Comparison of ENCODE assay signal across 15 cellular contexts in genomic region chrX:41184312-41184711, GRCh38.
DNase-seq lines count a peak whose midpoint lies in the region; ATAC-seq and TF ChIP-seq lines count a peak whose summit lies in the region.
"Had no signal": no experiment of that assay in that cellular context is flagged by ENCODE, and none has a peak within 500 bp of the region (broad histone marks: within the 10 kb centered on the region; RNA-seq: fewer than 3 reads in every experiment).

No MANE protein-coding gene starts in this region.

- H2AK9ac ChIP-seq in IMR-90 (replicated peaks; ENCODE audit: low read depth, low read length, poor library complexity) = no peak overlapping the region

- H3K27me3 ChIP-seq in IMR-90 (ENCODE audit: control insufficient read depth, insufficient read depth, low read length) (no peaks in the 10 kb centered on the region), uterus (no peaks in the 10 kb centered on the region)
- H3K27me3 ChIP-seq: breast epithelium, heart right ventricle, left lung, neutrophil had no signal

- H4K91ac ChIP-seq in IMR-90 (ENCODE audit: insufficient read depth, low read depth, low read length) = no peak overlapping the region

- in situ Hi-C loops in IMR-90 (cut with MboI; ENCODE audit: low sequenced_read_pairs) = no loop called here

- H3K9me1 ChIP-seq in IMR-90 (ENCODE audit: insufficient read depth, low read length) = no peaks in the 10 kb centered on the region

- H3K23ac ChIP-seq in IMR-90 (ENCODE audit: low read depth, low read length) = no peak overlapping the region

- H3K36me3 ChIP-seq in IMR-90 (ENCODE audit: control insufficient read depth, insufficient read depth, low read length) (peaks cover 15% of the 10 kb centered on the region), uterus (no peaks in the 10 kb centered on the region)

- H3K4ac ChIP-seq in IMR-90 (ENCODE audit: low read depth, low read length) = no peak overlapping the region

- peak; percentile 39 for ATAC-seq in Right ventricle myocardium superior (ENCODE audit: poor library complexity)
- ATAC-seq in Right ventricle myocardium inferior = no peak
- peak; percentile 62 for ATAC-seq in GM21529 (IDR thresholded peaks at IDR 0.05; ENCODE audit: unreplicated experiment)
- ATAC-seq in IMR-90 (ENCODE audit: low read depth) = no peak
- ATAC-seq: left lung had no signal

- intact Hi-C loops in Right ventricle myocardium superior (cut with DNase I) = no loop called here
- intact Hi-C loops in Right ventricle myocardium inferior (cut with DNase I) = no loop called here
- intact Hi-C loops in IMR-90 (cut with micrococcal nuclease) = no loop called here
- intact Hi-C loops in uterus (cut with DNase I; ENCODE audit: low total_unique reads) = no loop called here

- no CpG with 5 or more reads among the region's 3 CpGs for WGBS in IMR-90 (ENCODE audit: extremely low coverage in 2 of 2, insufficient read length in 1 of 2), 2 experiments

- TF ChIP-seq CTCF in IMR-90 (conservative IDR thresholded peaks at IDR 0.05; ENCODE audit: low read depth, low read length) = no peak
- TF ChIP-seq CTCF in uterus (IDR thresholded peaks at IDR 0.05) = no peak

- dilution Hi-C loops in IMR-90 (cut with HindIII; ENCODE audit: low sequenced_read_pairs, unreplicated experiment) = no loop called here

- CTCF ChIA-PET in IMR-90 (lab: Yijun Ruan, JAX) = no interaction called here

- TF ChIP-seq POLR2A in IMR-90 (IDR thresholded peaks at IDR 0.05; ENCODE audit: low read depth, low read length) = no peak
- TF ChIP-seq POLR2A in uterus (IDR thresholded peaks at IDR 0.05) = no peak

- no peak overlapping the region for H3K4me2 ChIP-seq in IMR-90 (ENCODE audit: low read depth, low read length)

- no peak overlapping the region for H2BK5ac ChIP-seq in IMR-90 (ENCODE audit: low read depth, low read length, poor library complexity, severe bottlenecking)

- no peak overlapping the region for H2AFZ ChIP-seq in IMR-90 (replicated peaks; ENCODE audit: low read length, poor library complexity)

- TF ChIP-seq RAD21 in IMR-90 (IDR thresholded peaks at IDR 0.05; ENCODE audit: low read length) = no peak

- TSS peak; percentile 39 for BruUV-seq in IMR-90 (replicated peaks; lab: Mats Ljungman, UMichigan)

- H3K27ac ChIP-seq in IMR-90 (ENCODE audit: insufficient read depth, low read length) (no peak overlapping the region), uterus (no peak overlapping the region)
- H3K27ac ChIP-seq: breast epithelium, heart right ventricle, left lung, neutrophil, WERI-Rb-1 had no signal

- no peak overlapping the region for H2BK20ac ChIP-seq in IMR-90 (ENCODE audit: low read depth, low read length)

- no peak overlapping the region for H4K5ac ChIP-seq in IMR-90 (ENCODE audit: low read depth, low read length)

- H4K8ac ChIP-seq in IMR-90 (ENCODE audit: low read depth in 2 of 2, low read length in 2 of 2) = no peak overlapping the region

- POLR2A ChIA-PET in IMR-90 (lab: Charles Lee; ENCODE audit: unreplicated experiment) = no interaction called here

- H2BK15ac ChIP-seq in IMR-90 (ENCODE audit: low read depth, low read length) = no peak overlapping the region

- H3K4me1 ChIP-seq in IMR-90 (ENCODE audit: control insufficient read depth, insufficient read depth, low read length) (no peaks in the 10 kb centered on the region), uterus (no peaks in the 10 kb centered on the region)
- H3K4me1 ChIP-seq: breast epithelium had no signal

- H3K56ac ChIP-seq in IMR-90 (ENCODE audit: extremely low read depth, insufficient read depth, low read length) = no peak overlapping the region

- no peak overlapping the region for H3K9ac ChIP-seq in IMR-90 (ENCODE audit: low read depth, low read length)

- peaks cover 13% of the 10 kb centered on the region; the same call in 1 of the 2 replicates for H4K20me1 ChIP-seq in IMR-90 (ENCODE audit: insufficient read depth, low read length)

- no peak overlapping the region for H2AK5ac ChIP-seq in IMR-90 (ENCODE audit: low read depth, low read length)

- no peak for DNase-seq in Right ventricle myocardium superior
- DNase-seq in Right ventricle myocardium inferior (ENCODE audit: missing footprints) = no peak
- no peak for DNase-seq in IMR-90
- DNase-seq in pons (ENCODE audit: low spot score) = peak; percentile 12
- no peak for DNase-seq in activated CD4-positive, CD25-positive, alpha-beta regulatory T cell (lab: John Stamatoyannopoulos, UW)
- no peak for DNase-seq in putamen (ENCODE audit: low spot score)
- DNase-seq in uterus = no peak
- DNase-seq: H9; heart right ventricle; left lung; stimulated activated CD4-positive, alpha-beta T cell treated with anti-CD3 and anti-CD28 coated beads, Interleukin-12 subunit alpha, Interleukin-12 subunit beta, amount 100 ng/mL, for 4 hours; WERI-Rb-1 had no signal

- no peak overlapping the region for H3K18ac ChIP-seq in IMR-90 (ENCODE audit: low read depth, low read length)

- peaks cover 3 to 8% of the 10 kb centered on the region in 2 experiments; a peak in 3 of 4 replicates for H3K79me1 ChIP-seq in IMR-90 (ENCODE audit: low read depth in 1 of 2, low read length in 2 of 2)

- no peaks in the 10 kb centered on the region for H3K9me3 ChIP-seq in IMR-90 (ENCODE audit: control insufficient read depth, insufficient read depth, low read length)
- no peaks in the 10 kb centered on the region for H3K9me3 ChIP-seq in uterus
- H3K9me3 ChIP-seq: breast epithelium, heart right ventricle, left lung, neutrophil had no signal

- no peak overlapping the region for H3K14ac ChIP-seq in IMR-90 (replicated peaks; ENCODE audit: low read depth, low read length)

- no peak overlapping the region for H3K4me3 ChIP-seq in IMR-90 (ENCODE audit: insufficient read depth, low read depth, low read length)
- no peak overlapping the region for H3K4me3 ChIP-seq in uterus
- H3K4me3 ChIP-seq: breast epithelium, heart right ventricle, left lung had no signal

- H2BK120ac ChIP-seq in IMR-90 (ENCODE audit: low read depth, low read length) = no peak overlapping the region

TF ChIP-seq in IMR-90, 13 proteins besides CTCF, POLR2A, EP300 and RAD21:
- TF ChIP-seq RFX5 (IDR thresholded peaks at IDR 0.05; ENCODE audit: low read depth, low read length) (no peak), USF2 (IDR thresholded peaks at IDR 0.05; ENCODE audit: low read depth, low read length) (no peak), FOS (IDR thresholded peaks at IDR 0.05; ENCODE audit: low read depth, low read length) (no peak), CHD1 (IDR thresholded peaks at IDR 0.05; ENCODE audit: low read depth, low read length) (no peak), ELK1 (IDR thresholded peaks at IDR 0.05; ENCODE audit: borderline replicate concordance, low read depth, low read length) (no peak), RCOR1 (IDR thresholded peaks at IDR 0.05; ENCODE audit: insufficient replicate concordance, low read length) (no peak), CEBPB (IDR thresholded peaks at IDR 0.05; ENCODE audit: low read depth, low read length) (no peak), BHLHE40 (IDR thresholded peaks at IDR 0.05; ENCODE audit: low read depth, low read length) (no peak), MXI1 (IDR thresholded peaks at IDR 0.05; ENCODE audit: borderline replicate concordance, low read depth, low read length) (no peak), MAZ (IDR thresholded peaks at IDR 0.05; ENCODE audit: borderline replicate concordance, low read depth, low read length) (no peak), MAFK (IDR thresholded peaks at IDR 0.05; ENCODE audit: low read depth, low read length) (no peak)

Comparison
In these comparisons a context has a peak if more than half of its experiments do, and no peak if none do; other contexts are left out.
1. ATAC-seq: peak in Right ventricle myocardium superior (single experiment) and GM21529 (single experiment); none in Right ventricle myocardium inferior (single experiment) and IMR-90 (single experiment).